27 cellular contexts compared by ENCODE assay signal in the genomic region with DNA sequence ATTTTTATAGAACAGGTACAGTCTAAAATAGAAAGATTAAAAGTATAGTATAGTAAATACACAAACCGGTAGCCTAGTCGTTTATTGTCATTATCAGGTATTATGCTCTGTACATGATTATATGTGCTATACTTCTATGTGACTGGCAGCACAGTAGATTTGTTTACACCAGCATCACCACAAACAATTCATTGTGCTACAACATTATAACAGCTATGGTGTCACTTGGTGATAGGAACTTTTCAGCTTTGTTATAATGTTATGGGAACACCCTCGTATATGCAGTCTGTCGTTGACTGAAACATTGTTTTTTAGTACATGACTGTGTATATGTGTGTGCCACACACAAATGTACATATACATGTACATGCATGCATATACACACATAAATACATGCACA. TPM values are rescaled to one million over a fixed set of nuclear protein-coding genes. Genes with fewer than 3 reads are reported as not detected.
DNase-seq lines count a peak whose midpoint lies in the region; ATAC-seq, FAIRE-seq and TF ChIP-seq lines count a peak whose summit lies in the region.
"Had no signal": no experiment of that assay in that cellular context is flagged by ENCODE, and none has a peak within 500 bp of the region (broad histone marks: within the 10 kb centered on the region; RNA-seq: fewer than 3 reads in every experiment).

No MANE protein-coding gene starts in this region.

- H3K79me2 ChIP-seq in hepatocyte: no peaks in the 10 kb centered on the region

- no peaks in the 10 kb centered on the region for H3K27me3 ChIP-seq in hepatocyte
- H3K27me3 ChIP-seq: BLaER1 treated with 17β-estradiol and CSF1 and Interleukin-3, amounts not matched to agents 10 nM and 100 nM had no signal

- no peaks in the 10 kb centered on the region for H3K4me1 ChIP-seq in hepatocyte (ENCODE audit: insufficient read depth)
- H3K4me1 ChIP-seq: A549; BE2C; BLaER1 treated with 17β-estradiol and CSF1 and Interleukin-3, amounts not matched to agents 10 nM and 100 nM had no signal

- 98% methylated on average over 4 of the region's 4 CpGs for WGBS in hepatocyte (ENCODE audit: low lambda C conversion rate, missing lambda C conversion rate)

- no peak overlapping the region for H3K4me2 ChIP-seq in hepatocyte
- H3K4me2 ChIP-seq: A549; BLaER1 treated with 17β-estradiol and CSF1 and Interleukin-3, amounts not matched to agents 10 nM and 100 nM had no signal

- H3K4me3 ChIP-seq in hepatocyte: no peak overlapping the region
- H3K4me3 ChIP-seq: A549; BLaER1 treated with 17β-estradiol and CSF1 and Interleukin-3, amounts not matched to agents 10 nM and 100 nM; GM12878; GM23248 had no signal

- ATAC-seq in GM21619 (IDR thresholded peaks at IDR 0.05; ENCODE audit: unreplicated experiment): no peak
- ATAC-seq: A549, GM12878 had no signal

- H2AFZ ChIP-seq in hepatocyte: no peak overlapping the region
- H2AFZ ChIP-seq: GM23248 had no signal

- H3K27ac ChIP-seq in caudate nucleus (ENCODE audit: low read depth, low read length) (peak overlapping the region; percentile 18), hepatocyte (no peak overlapping the region)
- H3K27ac ChIP-seq: A549; BLaER1 treated with 17β-estradiol and CSF1 and Interleukin-3, amounts not matched to agents 10 nM and 100 nM; GM23248 had no signal

- FAIRE-seq in frontal cortex (lab: Jason Lieb, UNC) (peak; percentile 13), urothelium cell line (lab: Jason Lieb, UNC) (peak; percentile 71)
- FAIRE-seq: A549, D721Med, GM12878, GM19239, H1 had no signal

- no peak for TF ChIP-seq CTCF in hepatocyte (IDR thresholded peaks at IDR 0.05; ENCODE audit: poor library complexity)

- H3K36me3 ChIP-seq in hepatocyte (replicated peaks; ENCODE audit: insufficient read depth, low read depth): no peaks in the 10 kb centered on the region
- H3K36me3 ChIP-seq: BE2C; BLaER1 treated with 17β-estradiol and CSF1 and Interleukin-3, amounts not matched to agents 10 nM and 100 nM had no signal

- no peaks in the 10 kb centered on the region for H3K9me3 ChIP-seq in hepatocyte (ENCODE audit: low read depth)
- H3K9me3 ChIP-seq: A549, BE2C had no signal

- no peaks in the 10 kb centered on the region for H4K20me1 ChIP-seq in hepatocyte (ENCODE audit: insufficient read depth, poor library complexity, severe bottlenecking)
- H4K20me1 ChIP-seq: BLaER1 treated with 17β-estradiol and CSF1 and Interleukin-3, amounts not matched to agents 10 nM and 100 nM had no signal

- DNase-seq in caudate nucleus (lab: John Stamatoyannopoulos, UW): no peak
- no peak for DNase-seq in frontal cortex (ENCODE audit: low spot score in 2 of 2)
- DNase-seq in pons (ENCODE audit: low spot score): peak; percentile 66
- no peak for DNase-seq in urothelium cell line (ENCODE audit: low spot score)
- no peak for DNase-seq in hepatocyte (ENCODE audit: low spot score)
- no peak for DNase-seq in NCI-H748 (lab: John Stamatoyannopoulos, UW; ENCODE audit: unreplicated experiment)
- DNase-seq: 8988T; ACHN; AML-193; BE2C; CD4-positive, alpha-beta T cell; CD8-positive, alpha-beta memory T cell; DMS 273 treated with DMSO at 0.1 percent for 48 hours; DMS79; EL; GDM1; GM23248; H7; HCEC 1CT had no signal

- no peaks in the 10 kb centered on the region for H3K9me2 ChIP-seq in hepatocyte (replicated peaks; ENCODE audit: insufficient read depth)

RNA-seq across cellular contexts. Expression of gene ZNF365, which starts 19.1 kb away (rescaled TPM):
- total RNA-seq in frontal cortex (22.0 TPM), hepatocyte (0.24 and 0.93 TPM in 2 replicates)
- polyA plus RNA-seq in hepatocyte: 0.28 and 0.60 TPM in 2 replicates
- total RNA-seq: GM12878, H7 had no signal
- polyA plus RNA-seq: CD14-positive monocyte had no signal

Comparison
In these comparisons a context has a peak if more than half of its experiments do, and no peak if none do; other contexts are left out.
1. RNA of gene ZNF365, which starts 19.1 kb away (total RNA-seq): 22.0 TPM in frontal cortex (single experiment); 0.24 to 0.93 TPM in hepatocyte; every median in the first group is over 10 times any median in the second.